Comparison of ENCODE assay signal across 19 cellular contexts in genomic region chr19:38247734-38248268, GRCh38. TPM values are rescaled to one million over a fixed set of nuclear protein-coding genes. Genes with fewer than 3 reads are reported as not detected.
DNase-seq lines count a peak whose midpoint lies in the region; ATAC-seq and TF ChIP-seq lines count a peak whose summit lies in the region.
"Had no signal": no experiment of that assay in that cellular context is flagged by ENCODE, and none has a peak within 500 bp of the region (broad histone marks: within the 10 kb centered on the region; RNA-seq: fewer than 3 reads in every experiment).

No MANE protein-coding gene starts in this region.

- peak overlapping the region; percentile 7 for H3K27ac ChIP-seq in HUES48 (ENCODE audit: low read depth, low read length)
- H3K27ac ChIP-seq in neural progenitor cell, result no peak overlapping the region
- H3K27ac ChIP-seq in thoracic aorta, result peak overlapping the region; percentile 95
- H3K27ac ChIP-seq in SK-N-SH (ENCODE audit: low read depth in 2 of 2, low read length in 1 of 2), result no peak overlapping the region
- H3K27ac ChIP-seq: cardiac muscle cell, KMS-11, neutrophil, PC-9 had no signal

- H3K79me2 ChIP-seq in neural progenitor cell (ENCODE audit: low read depth) (no peaks in the 10 kb centered on the region), SK-N-SH (ENCODE audit: insufficient read depth) (no peaks in the 10 kb centered on the region)

- CTCF ChIA-PET in SK-N-SH (lab: Yijun Ruan, JAX), result interaction anchor here (1.0 to 7.2 kb wide), 3 partner anchors 13 to 349 kb away, joined by 3 to 76 read pairs (median 4); partner anchors contain the start of gene CATSPERG

- H3K27me3 ChIP-seq in HUES48 (ENCODE audit: control insufficient read depth, insufficient read depth, low read length), result no peaks in the 10 kb centered on the region; the same call in 1 of the 2 replicates
- H3K27me3 ChIP-seq in neural progenitor cell, result peaks cover 18% of the 10 kb centered on the region
- no peaks in the 10 kb centered on the region for H3K27me3 ChIP-seq in thoracic aorta (replicated peaks; ENCODE audit: insufficient read depth)
- H3K27me3 ChIP-seq in SK-N-SH (ENCODE audit: insufficient read depth), result no peaks in the 10 kb centered on the region
- H3K27me3 ChIP-seq: cardiac muscle cell had no signal

- H3K9me3 Mint-ChIP-seq in neural progenitor cell, result no peaks in the 10 kb centered on the region
- H3K9me3 Mint-ChIP-seq: activated B cell treated with CpG ODN at 0.5 μM for 24 hours; activated naive CD4-positive, alpha-beta T cell treated with anti-CD3 and anti-CD28 coated beads, Interleukin-2, amount 10 ng/mL, durations not matched to agents 7 days and 5 days had no signal

- H3K4me3 Mint-ChIP-seq in neural progenitor cell, result peak overlapping the region; percentile 10
- H3K4me3 Mint-ChIP-seq: activated B cell treated with CpG ODN at 0.5 μM for 24 hours; activated naive CD4-positive, alpha-beta T cell treated with anti-CD3 and anti-CD28 coated beads, Interleukin-2, amount 10 ng/mL, durations not matched to agents 7 days and 5 days; CD14-positive monocyte had no signal

- DNase-seq in dermis blood vessel endothelial cell (peak; percentile 58), neural progenitor cell (ENCODE audit: low spot score) (no peak), thoracic aorta (ENCODE audit: low spot score) (no peak), SK-N-SH (no peak)
- DNase-seq in stimulated activated naive CD4-positive, alpha-beta T cell treated with Interleukin-2 at 50 U/mL for 16 hours (lab: John Stamatoyannopoulos, UW), result no peak
- DNase-seq: activated B cell treated with CpG ODN at 0.5 μM for 24 hours; activated naive CD4-positive, alpha-beta T cell treated with anti-CD3 and anti-CD28 coated beads, Interleukin-2, amount 10 ng/mL, durations not matched to agents 7 days and 5 days; erythroblast; NCI-H1694; PC-9; stimulated activated CD4-positive, alpha-beta T cell treated with anti-CD3 and anti-CD28 coated beads, Interleukin-15, amount 100 ng/mL, for 24 hours had no signal

- 77% methylated on average over 9 of the region's 9 CpGs for WGBS in SK-N-SH (ENCODE audit: low lambda C conversion rate)

- no peaks in the 10 kb centered on the region for H4K20me1 ChIP-seq in neural progenitor cell (ENCODE audit: low read depth)
- no peaks in the 10 kb centered on the region for H4K20me1 ChIP-seq in SK-N-SH (ENCODE audit: insufficient read depth)

- H3K27me3 Mint-ChIP-seq in neural progenitor cell (ENCODE audit: insufficient read depth, low read depth), result peaks cover 5% of the 10 kb centered on the region
- H3K27me3 Mint-ChIP-seq: activated B cell treated with CpG ODN at 0.5 μM for 24 hours had no signal

- TF ChIP-seq CTCF in neural progenitor cell (IDR thresholded peaks at IDR 0.05) (no peak), thoracic aorta (IDR thresholded peaks at IDR 0.05) (no peak), SK-N-SH (IDR thresholded peaks at IDR 0.05) (no peak)

- TF ChIP-seq RAD21 in SK-N-SH (IDR thresholded peaks at IDR 0.05; ENCODE audit: low read length), result no peak

- H3F3A ChIP-seq in neural progenitor cell (ENCODE audit: low read depth) (peaks cover 20% of the 10 kb centered on the region), SK-N-SH (replicated peaks; ENCODE audit: insufficient read depth) (no peaks in the 10 kb centered on the region)

- H3K9me2 ChIP-seq in SK-N-SH, result no peaks in the 10 kb centered on the region

- H3K4me1 Mint-ChIP-seq in neural progenitor cell, result peaks cover 32% of the 10 kb centered on the region

- no peak for TF ChIP-seq EP300 in SK-N-SH (IDR thresholded peaks at IDR 0.05; ENCODE audit: borderline replicate concordance in 1 of 2, low read depth in 1 of 2, low read length in 1 of 2)

- no peaks in the 10 kb centered on the region for H3K36me3 Mint-ChIP-seq in neural progenitor cell
- H3K36me3 Mint-ChIP-seq: activated naive CD4-positive, alpha-beta T cell treated with anti-CD3 and anti-CD28 coated beads, Interleukin-2, amount 10 ng/mL, durations not matched to agents 7 days and 5 days; CD14-positive monocyte had no signal

- H2AFZ ChIP-seq in neural progenitor cell (replicated peaks) (no peak overlapping the region), SK-N-SH (ENCODE audit: low read depth) (no peak overlapping the region)
- H2AFZ ChIP-seq: PC-9 had no signal

- H3K4me2 ChIP-seq in neural progenitor cell (no peak overlapping the region), SK-N-SH (no peak overlapping the region)
- H3K4me2 ChIP-seq: KMS-11, PC-9 had no signal

- H3K4me3 ChIP-seq in HUES48 (ENCODE audit: low read depth, low read length) (no peak overlapping the region), neural progenitor cell (no peak overlapping the region), thoracic aorta (peak overlapping the region; percentile 18), SK-N-SH (ENCODE audit: low read depth in 2 of 2, low read length in 1 of 2) (no peak overlapping the region)
- H3K4me3 ChIP-seq: cardiac muscle cell, PC-9 had no signal

- H3K27ac Mint-ChIP-seq in neural progenitor cell, result no peak overlapping the region
- H3K27ac Mint-ChIP-seq: activated B cell treated with CpG ODN at 0.5 μM for 24 hours; activated naive CD4-positive, alpha-beta T cell treated with anti-CD3 and anti-CD28 coated beads, Interleukin-2, amount 10 ng/mL, durations not matched to agents 7 days and 5 days; CD14-positive monocyte had no signal

- POLR2A ChIA-PET in SK-N-SH (lab: Yijun Ruan, JAX), result no interaction called here

- H3K9me3 ChIP-seq in HUES48 (ENCODE audit: control insufficient read depth, insufficient read depth, low read length) (no peaks in the 10 kb centered on the region), neural progenitor cell (ENCODE audit: low read depth) (no peaks in the 10 kb centered on the region), thoracic aorta (no peaks in the 10 kb centered on the region), SK-N-SH (no peaks in the 10 kb centered on the region)
- H3K9me3 ChIP-seq: neutrophil had no signal

- H3K4me1 ChIP-seq in HUES48 (ENCODE audit: control insufficient read depth, insufficient read depth, low read length) (peaks cover 26% of the 10 kb centered on the region), neural progenitor cell (peaks cover 20% of the 10 kb centered on the region), thoracic aorta (ENCODE audit: control insufficient read depth in 1 of 2, low read depth in 2 of 2) (peaks cover 47 to 90% of the 10 kb centered on the region in 2 donors), SK-N-SH (ENCODE audit: control insufficient read depth in 1 of 2, insufficient read depth in 2 of 2, low read depth in 1 of 2, low read length in 1 of 2) (peaks cover 0 to 11% of the 10 kb centered on the region in 2 experiments; a peak in 2 of 4 replicates)

- ATAC-seq in thoracic aorta (ENCODE audit: insufficient number of reproducible peaks, low FRiP score, low read depth), result no peak
- no peak for ATAC-seq in GM21737 (IDR thresholded peaks at IDR 0.05; ENCODE audit: unreplicated experiment)
- no peak for ATAC-seq in SK-N-SH treated with all-trans-retinoic acid at 6 μM for 48 hours

- H3K9ac ChIP-seq in HUES48 (ENCODE audit: low read depth, low read length) (no peak overlapping the region), neural progenitor cell (no peak overlapping the region), SK-N-SH (no peak overlapping the region)
- H3K9ac ChIP-seq: KMS-11 had no signal

- H3K36me3 ChIP-seq in HUES48 (ENCODE audit: control insufficient read depth, insufficient read depth, low read length), result no peaks in the 10 kb centered on the region
- no peaks in the 10 kb centered on the region for H3K36me3 ChIP-seq in neural progenitor cell
- peaks cover 3% of the 10 kb centered on the region for H3K36me3 ChIP-seq in thoracic aorta
- H3K36me3 ChIP-seq in SK-N-SH (replicated peaks in 1 of 2; ENCODE audit: control insufficient read depth in 1 of 2, insufficient read depth in 2 of 2, low read length in 1 of 2), result no peaks in the 10 kb centered on the region
- H3K36me3 ChIP-seq: cardiac muscle cell, neutrophil had no signal

TF ChIP-seq in SK-N-SH, 30 proteins besides CTCF, POLR2A, EP300 and RAD21 (continues in another document):
- no peak for TF ChIP-seq SIN3A (IDR thresholded peaks at IDR 0.05; ENCODE audit: borderline replicate concordance, low read depth, low read length)
- no peak for TF ChIP-seq SMC3 (IDR thresholded peaks at IDR 0.05; ENCODE audit: low read depth, low read length)

TF ChIP-seq in SK-N-SH treated with all-trans-retinoic acid at 6 μM for 48 hours, 23 proteins besides CTCF, POLR2A, EP300 and RAD21 (continues in another document):
- TF ChIP-seq ESRRG (CRISPR knock-in tag; IDR thresholded peaks at IDR 0.05) (no peak), CSDC2 (CRISPR knock-in tag; IDR thresholded peaks at IDR 0.05) (no peak), ARNTL (CRISPR knock-in tag; IDR thresholded peaks at IDR 0.05; ENCODE audit: borderline replicate concordance, low read depth) (no peak)

RNA-seq across cellular contexts. Expression of gene PPP1R14A, which starts 8.4 kb away (rescaled TPM):
- total RNA-seq in dermis blood vessel endothelial cell, result 4.1 TPM in 2 replicates
- 2.0 and 4.2 TPM in 2 replicates for total RNA-seq in neural progenitor cell (ENCODE audit: low replicate concordance)
- 100 to 1,000 TPM; 618 to 908 TPM for total RNA-seq in thoracic aorta
- polyA plus RNA-seq in SK-N-SH (2012; rRNA removed), result 1.1 and 1.6 TPM in 2 replicates
- polyA plus RNA-seq in SK-N-SH (2012; cell fraction: cytosol; rRNA removed), result 0.95 and 1.4 TPM in 2 replicates
- 0.85 and 2.1 TPM in 2 replicates for polyA plus RNA-seq in SK-N-SH (2012; cell fraction: nucleus; rRNA removed)
- total RNA-seq: NCI-H460, PC-9 had no signal
- polyA plus RNA-seq: CD14-positive monocyte had no signal

RNA-seq across cellular contexts. Expression of gene SPINT2, which starts 16.6 kb away (rescaled TPM):
- 25.9 and 34.5 TPM in 2 replicates for total RNA-seq in dermis blood vessel endothelial cell
- total RNA-seq in neural progenitor cell (ENCODE audit: low replicate concordance), result 71.0 and 177 TPM in 2 replicates
- 100 to 1,000 TPM; 218 to 480 TPM for total RNA-seq in thoracic aorta
- 1.0 TPM in 2 replicates for polyA plus RNA-seq in SK-N-SH (2012; rRNA removed)
- 1.1 and 2.2 TPM in 2 replicates for polyA plus RNA-seq in SK-N-SH (2012; cell fraction: cytosol; rRNA removed)
- polyA plus RNA-seq in SK-N-SH (2012; cell fraction: nucleus; rRNA removed), result 0.87 and 1.3 TPM in 2 replicates

RNA-seq across cellular contexts. Expression of gene DPF1, which starts 23.8 kb away (rescaled TPM):
- 0.34 and 0.47 TPM in 2 replicates for total RNA-seq in dermis blood vessel endothelial cell
- total RNA-seq in neural progenitor cell (ENCODE audit: low replicate concordance), result 3.4 and 6.5 TPM in 2 replicates
- total RNA-seq in thoracic aorta, result 1 to 10 TPM in 1 of 2 donors, under 1 TPM in 1; 0.85 to 1.2 TPM
- 4.3 and 4.8 TPM in 2 replicates for polyA plus RNA-seq in SK-N-SH (2012; rRNA removed)
- polyA plus RNA-seq in SK-N-SH (2012; cell fraction: cytosol; rRNA removed), result 3.0 and 3.9 TPM in 2 replicates
- 12.6 and 17.8 TPM in 2 replicates for polyA plus RNA-seq in SK-N-SH (2012; cell fraction: nucleus; rRNA removed)
- total RNA-seq: activated B cell treated with CpG ODN at 0.5 μM for 24 hours had no signal
- polyA plus RNA-seq: CD14-positive monocyte had no signal

RNA-seq across cellular contexts. Expression of gene C19orf33, which starts 56.2 kb away (rescaled TPM):
- total RNA-seq in dermis blood vessel endothelial cell (14.8 TPM in 1 of 2 replicates, not detected in the other), neural progenitor cell (ENCODE audit: low replicate concordance) (not detected in 2 replicates), thoracic aorta (1 to 10 TPM in 1 of 2 donors, not detected in 1; 6.7 TPM)
- polyA plus RNA-seq in SK-N-SH (2012; rRNA removed), result not detected in 2 replicates
- polyA plus RNA-seq in SK-N-SH (2012; cell fraction: cytosol; rRNA removed), result 0.13 TPM in 1 of 2 replicates, not detected in the other
- polyA plus RNA-seq in SK-N-SH (2012; cell fraction: nucleus; rRNA removed), result not detected in 2 replicates

Comparison
In these comparisons a context has a peak if more than half of its experiments do, and no peak if none do; other contexts are left out.
1. H3K27ac ChIP-seq: peak in HUES48 (single experiment) and thoracic aorta (2 of 2); none in neural progenitor cell (single experiment) and SK-N-SH (0 of 2).
2. RNA of gene PPP1R14A, which starts 8.4 kb away (total RNA-seq): 618 to 908 TPM in thoracic aorta; 4.1 TPM in dermis blood vessel endothelial cell and 2.0 to 4.2 TPM in neural progenitor cell; every median in the first group is over 100 times any median in the second.